ENCODE assay signal across 20 cellular contexts in genomic region chr19:7732045-7732444, GRCh38. TPM values are rescaled to one million over a fixed set of nuclear protein-coding genes. Genes with fewer than 3 reads are reported as not detected.
"Had no signal": no experiment of that assay in that cellular context is flagged by ENCODE, and none has a peak within 500 bp of the region (broad histone marks: within the 10 kb centered on the region; RNA-seq: fewer than 3 reads in every experiment).

A gene with protein sequence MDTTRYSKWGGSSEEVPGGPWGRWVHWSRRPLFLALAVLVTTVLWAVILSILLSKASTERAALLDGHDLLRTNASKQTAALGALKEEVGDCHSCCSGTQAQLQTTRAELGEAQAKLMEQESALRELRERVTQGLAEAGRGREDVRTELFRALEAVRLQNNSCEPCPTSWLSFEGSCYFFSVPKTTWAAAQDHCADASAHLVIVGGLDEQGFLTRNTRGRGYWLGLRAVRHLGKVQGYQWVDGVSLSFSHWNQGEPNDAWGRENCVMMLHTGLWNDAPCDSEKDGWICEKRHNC (minus strand): TSS chr19:7732110. CDS start chr19:7732102, 8 bp downstream.

- H3K4me3 ChIP-seq: body of pancreas, left ventricle myocardium inferior, SJCRH30, suprapubic skin, transverse colon had no signal

- H3K4me1 ChIP-seq: body of pancreas, left ventricle myocardium inferior, SJCRH30 had no signal

- H3K27me3 ChIP-seq: SJCRH30 had no signal

- H3K9me3 ChIP-seq: body of pancreas, left ventricle myocardium inferior, SJCRH30, suprapubic skin, transverse colon had no signal

- FAIRE-seq: keratinocyte had no signal

- H3K36me3 ChIP-seq: left ventricle myocardium inferior, SJCRH30, suprapubic skin, transverse colon had no signal

- ATAC-seq: activated naive CD4-positive, alpha-beta T cell treated with anti-CD3 and anti-CD28 coated beads, Interleukin-2, amount 50 U/mL, for 72 hours; body of pancreas; stimulated activated naive CD8-positive, alpha-beta T cell treated with anti-CD3 and anti-CD28 coated beads, Interleukin-15, amount 100 ng/mL, for 72 hours had no signal

- DNase-seq: activated CD4-positive, CD25-positive, alpha-beta regulatory T cell treated with anti-CD3 and anti-CD28 coated beads, Interleukin-2, amount 50 U/mL, for 72 hours; activated gamma-delta T cell treated with Interleukin-2 at 50 U/mL for 16 hours; body of pancreas; dorsolateral prefrontal cortex; endodermal cell; foreskin fibroblast; hypothalamus; left ventricle myocardium inferior; nucleus accumbens; SJCRH30; stimulated activated CD4-positive, alpha-beta T cell treated with anti-CD3 and anti-CD28 coated beads, Interleukin-1b, Interleukin-23, amount 100 ng/mL, for 48 hours; stimulated activated naive CD8-positive, alpha-beta T cell treated with anti-CD3 and anti-CD28 coated beads, Interleukin-15, amount 100 ng/mL, for 72 hours; transverse colon had no signal

- H3K27ac ChIP-seq: body of pancreas, dorsolateral prefrontal cortex, epithelial cell of prostate, left ventricle myocardium inferior, SJCRH30, suprapubic skin, transverse colon had no signal

RNA-seq across cellular contexts. Expression of the gene that starts here (rescaled TPM):
- total RNA-seq: activated naive CD4-positive, alpha-beta T cell treated with anti-CD3 and anti-CD28 coated beads, Interleukin-2, amount 50 U/mL, for 72 hours; activated T-helper 1 cell treated with anti-CD3 and anti-CD28 coated beads, Interleukin-12 subunit alpha, Interleukin-12 subunit beta, Interleukin-2, Interleukin-4 antibody, amounts not matched to agents 30 ng/mL and 10 ng/mL and 1 ng/mL, durations not matched to agents 14 hours and 24 hours and 36 hours; endodermal cell; natural killer cell treated with Interleukin-12 subunit alpha and Interleukin-12 subunit beta and Interleukin-15 and Interleukin-18, amount 100 ng/mL, for 72 hours; SJCRH30; T-helper 1 cell treated with Interleukin-12 subunit alpha and Interleukin-12 subunit beta and Interleukin-4 antibody, amounts not matched to agents 30 ng/mL and 1 ng/mL, for 36 hours had no signal
- polyA plus RNA-seq: keratinocyte had no signal
